Comparison of ENCODE assay signal across 29 cellular contexts in the genomic region with DNA sequence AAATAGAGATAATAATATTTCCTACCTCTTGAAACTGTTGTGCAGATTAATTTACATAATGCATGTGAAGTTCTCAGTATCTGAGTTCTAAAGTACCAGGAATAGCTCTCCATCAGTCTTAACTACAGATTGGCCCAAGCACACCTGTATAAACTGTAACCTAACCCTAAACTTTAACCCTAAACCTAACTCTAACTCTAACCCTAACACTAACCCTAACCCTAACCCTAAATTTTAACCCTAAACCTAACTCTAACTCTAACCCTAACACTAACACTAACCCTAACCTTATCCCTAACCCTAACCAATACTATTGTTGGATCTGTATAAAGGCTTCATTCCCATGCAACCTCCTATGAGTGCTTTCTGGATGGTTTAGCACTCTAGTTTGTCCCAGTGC.
"Had no signal": no experiment of that assay in that cellular context is flagged by ENCODE, and none has a peak within 500 bp of the region (broad histone marks: within the 10 kb centered on the region; RNA-seq: fewer than 3 reads in every experiment).

No MANE protein-coding gene starts in this region.

- H3K9me3 Mint-ChIP-seq: type B pancreatic cell had no signal

- H3K4me3 Mint-ChIP-seq: stimulated activated effector memory CD8-positive, alpha-beta T cell treated with anti-CD3 and anti-CD28 coated beads, Interleukin-12 subunit alpha, Interleukin-12 subunit beta, amount 100 ng/mL, for 72 hours; stimulated activated memory B cell treated with anti-CD40 and anti-IgM and Interleukin-4, amounts not matched to agents 10 μg/mL and 1 μg/mL and 100 μg/mL, for 72 hours; stimulated activated naive B cell treated with anti-CD40 and anti-IgM and Interleukin-4, amounts not matched to agents 10 μg/mL and 1 μg/mL and 100 μg/mL, for 72 hours; stimulated activated naive CD8-positive, alpha-beta T cell treated with anti-CD3 and anti-CD28 coated beads, Interleukin-15, amount 100 ng/mL, for 72 hours; stimulated activated naive CD8-positive, alpha-beta T cell treated with anti-CD3 and anti-CD28 coated beads, Interleukin-15, Interleukin-2, amounts not matched to agents 100 ng/mL and 50 ng/mL, for 24 hours; type B pancreatic cell had no signal

- H3K4me1 Mint-ChIP-seq: stimulated activated effector memory CD8-positive, alpha-beta T cell treated with anti-CD3 and anti-CD28 coated beads, Interleukin-12 subunit alpha, Interleukin-12 subunit beta, amount 100 ng/mL, for 72 hours; stimulated activated memory B cell treated with anti-CD40 and anti-IgM and Interleukin-4, amounts not matched to agents 10 μg/mL and 1 μg/mL and 100 μg/mL, for 72 hours; stimulated activated naive B cell treated with anti-CD40 and anti-IgM and Interleukin-4, amounts not matched to agents 10 μg/mL and 1 μg/mL and 100 μg/mL, for 72 hours; stimulated activated naive CD8-positive, alpha-beta T cell treated with anti-CD3 and anti-CD28 coated beads, Interleukin-15, amount 100 ng/mL, for 72 hours had no signal

- H3K27me3 Mint-ChIP-seq: stimulated activated memory B cell treated with anti-CD40 and anti-IgM and Interleukin-4, amounts not matched to agents 10 μg/mL and 1 μg/mL and 100 μg/mL, for 72 hours; stimulated activated naive B cell treated with anti-CD40 and anti-IgM and Interleukin-4, amounts not matched to agents 10 μg/mL and 1 μg/mL and 100 μg/mL, for 72 hours; stimulated activated naive CD8-positive, alpha-beta T cell treated with anti-CD3 and anti-CD28 coated beads, Interleukin-15, amount 100 ng/mL, for 72 hours; stimulated activated naive CD8-positive, alpha-beta T cell treated with anti-CD3 and anti-CD28 coated beads, Interleukin-15, Interleukin-2, amounts not matched to agents 100 ng/mL and 50 ng/mL, for 24 hours; type B pancreatic cell had no signal

- FAIRE-seq: urothelium cell line had no signal

- H3K36me3 ChIP-seq: stomach, suprapubic skin, thoracic aorta, thyroid gland, tibial artery, tibial nerve, transverse colon, upper lobe of left lung, upper lobe of right lung, uterus, vagina had no signal

- H3K4me1 ChIP-seq: stomach, suprapubic skin, testis, thyroid gland, tibial artery, tibial nerve, transverse colon, upper lobe of left lung, upper lobe of right lung, uterus, vagina had no signal

- H3K36me3 Mint-ChIP-seq: stimulated activated effector memory CD8-positive, alpha-beta T cell treated with anti-CD3 and anti-CD28 coated beads, Interleukin-12 subunit alpha, Interleukin-12 subunit beta, amount 100 ng/mL, for 72 hours; stimulated activated memory B cell treated with anti-CD40 and anti-IgM and Interleukin-4, amounts not matched to agents 10 μg/mL and 1 μg/mL and 100 μg/mL, for 72 hours; stimulated activated naive B cell treated with anti-CD40 and anti-IgM and Interleukin-4, amounts not matched to agents 10 μg/mL and 1 μg/mL and 100 μg/mL, for 72 hours; type B pancreatic cell had no signal

- H3K27ac Mint-ChIP-seq: stimulated activated effector memory CD8-positive, alpha-beta T cell treated with anti-CD3 and anti-CD28 coated beads, Interleukin-12 subunit alpha, Interleukin-12 subunit beta, amount 100 ng/mL, for 72 hours; stimulated activated memory B cell treated with anti-CD40 and anti-IgM and Interleukin-4, amounts not matched to agents 10 μg/mL and 1 μg/mL and 100 μg/mL, for 72 hours; stimulated activated naive B cell treated with anti-CD40 and anti-IgM and Interleukin-4, amounts not matched to agents 10 μg/mL and 1 μg/mL and 100 μg/mL, for 72 hours; stimulated activated naive CD8-positive, alpha-beta T cell treated with anti-CD3 and anti-CD28 coated beads, Interleukin-15, amount 100 ng/mL, for 72 hours; stimulated activated naive CD8-positive, alpha-beta T cell treated with anti-CD3 and anti-CD28 coated beads, Interleukin-15, Interleukin-2, amounts not matched to agents 100 ng/mL and 50 ng/mL, for 24 hours; type B pancreatic cell had no signal

- H3K4me3 ChIP-seq: stomach, suprapubic skin, testis, thoracic aorta, thyroid gland, tibial artery, tibial nerve, transverse colon, upper lobe of left lung, upper lobe of right lung, uterus, vagina had no signal

- H3K27me3 ChIP-seq: stomach, suprapubic skin, testis, thyroid gland, tibial artery, tibial nerve, transverse colon, upper lobe of left lung, upper lobe of right lung, uterus, vagina had no signal

- H3K27ac ChIP-seq: stomach, suprapubic skin, testis, thoracic aorta, thyroid gland, tibial artery, tibial nerve, transverse colon, upper lobe of left lung, upper lobe of right lung, uterus, vagina had no signal

- DNase-seq: stimulated activated CD4-positive, alpha-beta T cell treated with anti-CD3 and anti-CD28 coated beads, Interleukin-2, amount 100 ng/mL, for 48 hours; stimulated activated CD4-positive, alpha-beta T cell treated with anti-CD3 and anti-CD28 coated beads, Interleukin-4, amount 100 ng/mL, for 1 hour; stimulated activated CD4-positive, alpha-beta T cell treated with anti-CD3 and anti-CD28 coated beads, Interleukin-4, amount 100 ng/mL, for 24 hours; stimulated activated CD4-positive, alpha-beta T cell treated with anti-CD3 and anti-CD28 coated beads, Interleukin-4, amount 100 ng/mL, for 4 hours; stimulated activated CD8-positive, alpha-beta memory T cell treated with anti-CD3 and anti-CD28 coated beads, Interleukin-4, amount 100 ng/mL, for 48 hours; stimulated activated naive B cell treated with anti-CD40 and anti-IgM and Interleukin-4, amounts not matched to agents 10 μg/mL and 1 μg/mL and 100 μg/mL, for 72 hours; stimulated activated naive CD4-positive, alpha-beta T cell; stimulated activated naive CD4-positive, alpha-beta T cell treated with Interleukin-2 at 50 U/mL for 16 hours; stimulated activated naive CD8-positive, alpha-beta T cell treated with anti-CD3 and anti-CD28 coated beads, Interleukin-15, amount 100 ng/mL, for 72 hours; stimulated activated naive CD8-positive, alpha-beta T cell treated with anti-CD3 and anti-CD28 coated beads, Interleukin-15, Interleukin-2, amounts not matched to agents 100 U/mL and 50 U/mL, for 24 hours; stomach; substantia nigra; testis; thyroid gland; tibial artery; transverse colon; trophoblast cell; upper lobe of left lung; upper lobe of right lung; uterus had no signal

- ATAC-seq: stimulated activated effector memory CD8-positive, alpha-beta T cell treated with anti-CD3 and anti-CD28 coated beads, Interleukin-12 subunit alpha, Interleukin-12 subunit beta, amount 100 ng/mL, for 72 hours; stimulated activated memory B cell treated with anti-CD40 and anti-IgM and Interleukin-4, amounts not matched to agents 10 μg/mL and 1 μg/mL and 100 μg/mL, for 72 hours; stimulated activated naive B cell treated with anti-CD40 and anti-IgM and Interleukin-4, amounts not matched to agents 10 μg/mL and 1 μg/mL and 100 μg/mL, for 72 hours; stimulated activated naive CD8-positive, alpha-beta T cell treated with anti-CD3 and anti-CD28 coated beads, Interleukin-15, amount 100 ng/mL, for 72 hours; stimulated activated naive CD8-positive, alpha-beta T cell treated with anti-CD3 and anti-CD28 coated beads, Interleukin-15, Interleukin-2, amounts not matched to agents 100 U/mL and 50 U/mL, for 24 hours; upper lobe of right lung had no signal

- H3K9me3 ChIP-seq: stomach, suprapubic skin, testis, thoracic aorta, thyroid gland, tibial artery, tibial nerve, transverse colon, upper lobe of left lung, upper lobe of right lung, uterus, vagina had no signal
